Comparison of ENCODE assay signal across 9 cellular contexts in genomic region chr10:34732926-34733325, GRCh38.
DNase-seq lines count a peak whose midpoint lies in the region; ATAC-seq and TF ChIP-seq lines count a peak whose summit lies in the region.
"Had no signal": no experiment of that assay in that cellular context is flagged by ENCODE, and none has a peak within 500 bp of the region (broad histone marks: within the 10 kb centered on the region; RNA-seq: fewer than 3 reads in every experiment).

No MANE protein-coding gene starts in this region.

- H3K9ac ChIP-seq in colonic mucosa (ENCODE audit: low read depth in 2 of 2, low read length in 2 of 2): no peak overlapping the region

- peak overlapping the region; percentile 73 for H3K27ac Mint-ChIP-seq in Calu3 (ENCODE audit: unreplicated experiment)

- H3K36me3 Mint-ChIP-seq in Calu3 (ENCODE audit: insufficient read depth, unreplicated experiment): no peaks in the 10 kb centered on the region

- H3K36me3 ChIP-seq in SJSA1 (no peaks in the 10 kb centered on the region), colonic mucosa (no peaks in the 10 kb centered on the region)

- no peak for ATAC-seq in stimulated activated naive CD8-positive, alpha-beta T cell treated with anti-CD3 and anti-CD28 coated beads, Interleukin-15, Interleukin-2, amounts not matched to agents 100 U/mL and 50 U/mL, for 24 hours
- no peak for ATAC-seq in GM19324 (IDR thresholded peaks at IDR 0.05; ENCODE audit: low FRiP score, unreplicated experiment)

- H3K27ac ChIP-seq in SJSA1 (peak overlapping the region; percentile 33), colonic mucosa (no peak overlapping the region)

- H3K27me3 ChIP-seq in SJSA1 (replicated peaks): no peaks in the 10 kb centered on the region
- H3K27me3 ChIP-seq in colonic mucosa: no peaks in the 10 kb centered on the region

- H3K4me3 ChIP-seq in SJSA1 (no peak overlapping the region), colonic mucosa (no peak overlapping the region)

- no TSS peak for BruUV-seq in Calu3 (replicated peaks; lab: Mats Ljungman, UMichigan)

- H3K9me3 Mint-ChIP-seq in Calu3 (ENCODE audit: low read depth, unreplicated experiment): no peaks in the 10 kb centered on the region

- no peaks in the 10 kb centered on the region for H3K9me3 ChIP-seq in SJSA1 (replicated peaks)
- H3K9me3 ChIP-seq in colonic mucosa: no peaks in the 10 kb centered on the region

- H3K4me3 Mint-ChIP-seq in Calu3 (ENCODE audit: low read depth, unreplicated experiment): peak overlapping the region; percentile 26

- POLR2A ChIA-PET in HEK293T (lab: Yijun Ruan, JAX): interaction anchor here (0.7 kb wide), 1 partner anchor 79 kb away, joined by 3 read pairs; no protein-coding TSS in a partner anchor

- TF ChIP-seq CTCF in Calu3 (IDR thresholded peaks at IDR 0.05; ENCODE audit: unreplicated experiment) (peak; percentile 29), colonic mucosa (IDR thresholded peaks at IDR 0.05) (no peak)

- no peak for DNase-seq in Calu3
- peak; percentile 29 for DNase-seq in HEK293T (ENCODE audit: extremely low spot score)
- peak in 1 of 2 experiments; percentile 34 for DNase-seq in SJSA1 (ENCODE audit: low read depth in 1 of 2, low spot score in 2 of 2)
- DNase-seq in iris pigment epithelial cell (ENCODE audit: low read depth): peak; percentile 70
- no peak for DNase-seq in stimulated activated naive CD8-positive, alpha-beta T cell treated with anti-CD3 and anti-CD28 coated beads, Interleukin-15, Interleukin-2, amounts not matched to agents 100 U/mL and 50 U/mL, for 24 hours
- no peak for DNase-seq in colonic mucosa
- no peak for DNase-seq in hypothalamus (lab: John Stamatoyannopoulos, UW)
- DNase-seq: activated CD8-positive, alpha-beta memory T cell treated with anti-CD3 and anti-CD28 coated beads, Interleukin-2, amount 50 U/mL, for 4 hours had no signal

- H3K4me1 ChIP-seq in SJSA1 (replicated peaks): peaks cover 25% of the 10 kb centered on the region
- H3K4me1 ChIP-seq in colonic mucosa: peaks cover 6% of the 10 kb centered on the region

- CTCF ChIA-PET in Calu3 (lab: Charles Lee) (interaction anchor here (0.5 to 2.3 kb wide), 6 partner anchors 9 to 251 kb away, joined by 3 to 11 read pairs (median 4); no protein-coding TSS in a partner anchor), HEK293T (lab: Yijun Ruan, JAX) (interaction anchor here (0.5 to 2.0 kb wide), 28 partner anchors 8 to 348 kb away, joined by 3 to 17 read pairs (median 4); no protein-coding TSS in a partner anchor)

- peaks cover 42% of the 10 kb centered on the region for H3K4me1 Mint-ChIP-seq in Calu3 (ENCODE audit: low read depth, unreplicated experiment)

- intact Hi-C loops in Calu3 (cut with micrococcal nuclease; ENCODE audit: unreplicated experiment) (no loop called here), colonic mucosa (cut with DNase I) (no loop called here)

- no peaks in the 10 kb centered on the region for H3K27me3 Mint-ChIP-seq in Calu3 (ENCODE audit: unreplicated experiment)

TF ChIP-seq in HEK293T, 16 proteins besides CTCF, POLR2A, EP300 and RAD21:
- TF ChIP-seq PKNOX1 (IDR thresholded peaks at IDR 0.05) (no peak), SUZ12 (IDR thresholded peaks at IDR 0.05) (no peak), BHLHE40 (IDR thresholded peaks at IDR 0.05; ENCODE audit: borderline replicate concordance) (no peak), NFRKB (IDR thresholded peaks at IDR 0.05) (no peak), L3MBTL2 (conservative IDR thresholded peaks at IDR 0.05) (no peak), FOXA1 (IDR thresholded peaks at IDR 0.05) (no peak), TARDBP (IDR thresholded peaks at IDR 0.05) (no peak), LEF1 (IDR thresholded peaks at IDR 0.05; ENCODE audit: borderline replicate concordance) (no peak), CTBP1 (IDR thresholded peaks at IDR 0.05; ENCODE audit: borderline replicate concordance) (no peak), FOXK2 (IDR thresholded peaks at IDR 0.05) (no peak), ZNF384 (IDR thresholded peaks at IDR 0.05) (no peak), ARNT (IDR thresholded peaks at IDR 0.05) (no peak), SP1 (IDR thresholded peaks at IDR 0.05) (no peak), ELF4 (IDR thresholded peaks at IDR 0.05) (no peak), HDGF (IDR thresholded peaks at IDR 0.05; ENCODE audit: borderline replicate concordance) (no peak), FOXM1 (IDR thresholded peaks at IDR 0.05; ENCODE audit: borderline replicate concordance) (no peak)

Comparison
In these comparisons a context has a peak if more than half of its experiments do, and no peak if none do; other contexts are left out.
1. DNase-seq: peak in HEK293T (single experiment) and iris pigment epithelial cell (single experiment); none in Calu3 (single experiment), stimulated activated naive CD8-positive, alpha-beta T cell treated with anti-CD3 and anti-CD28 coated beads, Interleukin-15, Interleukin-2, amounts not matched to agents 100 U/mL and 50 U/mL, for 24 hours (single experiment), colonic mucosa (single experiment) and hypothalamus (0 of 51).